In genomic region chr5:154038604-154039457, GRCh38 we compare ENCODE assay signal across 8 cellular contexts. TPM values are rescaled to one million over a fixed set of nuclear protein-coding genes. Genes with fewer than 3 reads are reported as not detected.
DNase-seq lines count a peak whose midpoint lies in the region; ATAC-seq, FAIRE-seq and TF ChIP-seq lines count a peak whose summit lies in the region.

Gene FAM114A2, minus strand, starts transcription at chr5:154038910. Its CDS starts 3,957 bp downstream, at chr5:154034953.
Gene MFAP3, plus strand, starts transcription at chr5:154038967. Its CDS starts 10,756 bp downstream, at chr5:154049723.

- intact Hi-C loops in cardiac septum (cut with DNase I), result no loop called here

- peak; percentile 65 to 94 for TF ChIP-seq EP300 in tibial nerve (IDR thresholded peaks at IDR 0.05)

- H3K18ac ChIP-seq in trophoblast cell (ENCODE audit: low read length), result peak within 1 kb of the TSS; percentile 74

- no peaks in the 10 kb centered on the region for H3K36me3 ChIP-seq in adipocyte (ENCODE audit: control insufficient read depth, insufficient read depth, low read length, severe bottlenecking)
- H3K36me3 ChIP-seq in trophoblast cell (ENCODE audit: control insufficient read depth in 1 of 2, insufficient read depth in 2 of 2, low read length in 2 of 2), result no peaks in the 10 kb centered on the region
- H3K36me3 ChIP-seq in tibial nerve, result no peaks in the 10 kb centered on the region

- no peak within 1 kb of the TSS for H2BK12ac ChIP-seq in trophoblast cell (ENCODE audit: low read length)

- H3K27me3 ChIP-seq in adipocyte (replicated peaks; ENCODE audit: control insufficient read depth, insufficient read depth, low read length), result no peaks in the 10 kb centered on the region
- no peaks in the 10 kb centered on the region for H3K27me3 ChIP-seq in trophoblast cell (ENCODE audit: insufficient read depth, low read length)
- H3K27me3 ChIP-seq in tibial nerve, result no peaks in the 10 kb centered on the region

- H3K4ac ChIP-seq in trophoblast cell (ENCODE audit: low read depth, low read length), result peak within 1 kb of the TSS; percentile 66

- H3K4me2 ChIP-seq in trophoblast cell (ENCODE audit: low read length), result peak within 1 kb of the TSS; percentile 92

- H3K79me1 ChIP-seq in trophoblast cell (ENCODE audit: low read length), result peaks cover 4% of the 10 kb centered on the region

- no peaks in the 10 kb centered on the region for H3K9me3 ChIP-seq in adipocyte (ENCODE audit: control insufficient read depth, low read length)
- no peaks in the 10 kb centered on the region for H3K9me3 ChIP-seq in trophoblast cell (ENCODE audit: insufficient read depth, low read depth, low read length)
- H3K9me3 ChIP-seq in tibial nerve, result no peaks in the 10 kb centered on the region

- DNase-seq in GM12892 (ENCODE audit: insufficient read length) (peak; percentile 73), NCI-H1417 treated with DMSO at 0.1 percent for 48 hours (lab: John Stamatoyannopoulos, UW) (peak; percentile 4), T follicular helper cell (ENCODE audit: low read depth) (peak; percentile 78), adipocyte (ENCODE audit: low read depth) (peak; percentile 97), cardiac septum (ENCODE audit: low spot score) (peak; percentile 97), trophoblast cell (peak; percentile 89 to 93), tibial nerve (ENCODE audit: low spot score in 2 of 2) (peak; percentile 65 to 72)

- peak within 1 kb of the TSS; percentile 94 for H4K8ac ChIP-seq in trophoblast cell (ENCODE audit: low read depth, low read length)

- no peak within 1 kb of the TSS for H2AK5ac ChIP-seq in trophoblast cell (ENCODE audit: low read length)

- peak; percentile 96 for FAIRE-seq in GM12892 (lab: Jason Lieb, UNC)

- peak within 1 kb of the TSS; percentile 97 for H3K4me3 ChIP-seq in adipocyte (ENCODE audit: low read length)
- peak within 1 kb of the TSS; percentile 90 for H3K4me3 ChIP-seq in trophoblast cell (ENCODE audit: low read depth, low read length)
- H3K4me3 ChIP-seq in tibial nerve, result peak within 1 kb of the TSS; percentile 51 to 74 (median 71)

- no peak for TF ChIP-seq CTCF in tibial nerve (IDR thresholded peaks at IDR 0.05)

- H3K27ac ChIP-seq in trophoblast cell (ENCODE audit: low read depth, low read length), result peak within 1 kb of the TSS; percentile 34
- H3K27ac ChIP-seq in tibial nerve, result peak within 1 kb of the TSS; percentile 69 to 86 (median 80)

- peak within 1 kb of the TSS; percentile 78 for H2AFZ ChIP-seq in trophoblast cell (ENCODE audit: insufficient read depth, low read length, poor library complexity)

- peak within 1 kb of the TSS; percentile 32 for H2BK5ac ChIP-seq in trophoblast cell (ENCODE audit: low read depth, low read length, poor library complexity)

- H2BK120ac ChIP-seq in trophoblast cell (ENCODE audit: insufficient read depth, low read length, poor library complexity), result peak within 1 kb of the TSS; percentile 15

- peak within 1 kb of the TSS; percentile 56 for H4K91ac ChIP-seq in trophoblast cell (ENCODE audit: low read depth, low read length)

- H4K12ac ChIP-seq in trophoblast cell (ENCODE audit: low read depth, low read length), result peak within 1 kb of the TSS; percentile 81

- peak; percentile 95 for TF ChIP-seq POLR2A in GM12892 (IDR thresholded peaks at IDR 0.05; ENCODE audit: low read depth, low read length)
- TF ChIP-seq POLR2A in tibial nerve (IDR thresholded peaks at IDR 0.05), result peak; percentile 55 to 67

- H3K4me1 ChIP-seq in adipocyte (ENCODE audit: control insufficient read depth, insufficient read depth, low read length) (peaks cover 30% of the 10 kb centered on the region), trophoblast cell (ENCODE audit: control insufficient read depth in 1 of 2, insufficient read depth in 2 of 2, low read length in 2 of 2) (peaks cover 2 to 3% of the 10 kb centered on the region in 2 experiments), tibial nerve (peaks cover 0 to 64% (median 13%) of the 10 kb centered on the region in 4 donors)

- no CpG with 5 or more reads among the region's 60 CpGs for WGBS in trophoblast cell (ENCODE audit: extremely low coverage, insufficient coverage, insufficient read length)
- WGBS in tibial nerve, 2 donors, result 1% methylated on average over 47 to 58 of the region's 60 CpGs

- peaks cover 2% of the 10 kb centered on the region for H3K79me2 ChIP-seq in trophoblast cell (ENCODE audit: control insufficient read depth, insufficient read depth, low read length, poor library complexity)

- ATAC-seq in HG02798 (IDR thresholded peaks at IDR 0.05; ENCODE audit: poor library complexity, unreplicated experiment), result peak; percentile 99

- H3K9ac ChIP-seq in adipocyte (ENCODE audit: low read length), result peak within 1 kb of the TSS; percentile 92
- peak within 1 kb of the TSS; percentile 85 for H3K9ac ChIP-seq in trophoblast cell (ENCODE audit: low read length)

- no peak within 1 kb of the TSS for H3K23ac ChIP-seq in trophoblast cell (ENCODE audit: low read length)

- H3K14ac ChIP-seq in trophoblast cell (ENCODE audit: low read length), result peak within 1 kb of the TSS; percentile 78

RNA-seq across cellular contexts. Expression of gene FAM114A2, which starts in this region (rescaled TPM):
- 21.2 TPM for polyA plus RNA-seq in GM12892 (2012; ENCODE audit: missing spikeins)
- total RNA-seq in cardiac septum, result 37.6 TPM
- 9.0 and 10.3 TPM in 2 replicates for polyA plus RNA-seq in trophoblast cell (2013)
- total RNA-seq in tibial nerve, result 10 to 100 TPM; 10.5 to 19.7 (median 13.6) TPM

RNA-seq across cellular contexts. Expression of gene MFAP3, which starts in this region (rescaled TPM):
- 8.8 TPM for polyA plus RNA-seq in GM12892 (2012; ENCODE audit: missing spikeins)
- total RNA-seq in cardiac septum (33.3 TPM), tibial nerve (10 to 100 TPM; 15.7 to 45.9 (median 36.4) TPM)
- polyA plus RNA-seq in trophoblast cell (2013), result 25.1 and 25.4 TPM in 2 replicates

Comparison
In these comparisons a context has a peak if more than half of its experiments do, and no peak if none do; other contexts are left out.
1. Peak in every context shown above with its lines: DNase-seq, ATAC-seq, H3K4me3 ChIP-seq and H3K27ac ChIP-seq.
2. DNase-seq: peak in every context shown above with its lines; median percentile 97 in adipocyte; 97 in cardiac septum; 91 in trophoblast cell; 78 in T follicular helper cell; 73 in GM12892; 68 in tibial nerve; 4 in NCI-H1417 treated with DMSO at 0.1 percent for 48 hours.